1 cellular context compared by ENCODE assay signal in the genomic region with DNA sequence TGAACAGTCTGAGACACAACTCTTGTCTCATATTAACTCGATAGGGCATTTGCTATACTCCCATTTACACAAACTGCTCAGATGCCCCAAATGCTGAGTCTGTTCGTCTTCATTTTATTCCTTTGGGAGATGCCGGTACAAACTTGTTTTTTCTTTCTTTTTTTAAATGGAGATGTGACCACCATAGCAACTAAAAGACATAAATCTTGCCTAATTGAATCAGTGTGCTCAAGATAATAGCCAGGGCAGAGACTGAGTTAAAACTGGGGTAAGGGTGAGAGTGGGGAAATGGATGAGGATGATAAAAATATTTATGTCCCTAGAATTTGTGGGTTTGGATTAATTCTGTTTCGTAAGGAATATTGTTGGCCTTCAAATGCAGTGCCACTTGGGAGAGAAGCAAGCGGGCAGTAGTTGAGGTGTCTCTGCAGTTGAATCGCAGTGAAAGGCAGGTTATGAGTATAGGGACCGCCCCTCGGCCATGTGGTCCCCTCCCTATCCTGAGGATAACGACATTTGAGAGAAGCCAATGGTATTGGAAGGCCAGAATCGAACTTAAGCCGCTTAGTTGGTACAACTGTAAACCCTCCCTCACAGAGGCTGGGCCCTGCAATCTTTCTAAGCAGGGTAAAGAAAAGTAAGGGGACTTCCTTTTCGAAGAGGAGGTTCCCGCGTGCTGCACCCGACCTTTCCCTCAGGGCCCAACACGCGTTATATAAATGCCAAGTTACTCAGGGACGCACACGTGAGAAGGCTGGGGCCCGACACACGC.
A peak's percentile ranks its signal among the peaks of the same experiment; 100 is the strongest.
TF ChIP-seq lines count a peak whose summit lies in the region.

No MANE protein-coding gene starts in this region.

TF ChIP-seq in K562, 482 proteins besides CTCF, POLR2A, EP300 and RAD21 (continued from another document and continues in another):
- TF ChIP-seq, protein P1, sequence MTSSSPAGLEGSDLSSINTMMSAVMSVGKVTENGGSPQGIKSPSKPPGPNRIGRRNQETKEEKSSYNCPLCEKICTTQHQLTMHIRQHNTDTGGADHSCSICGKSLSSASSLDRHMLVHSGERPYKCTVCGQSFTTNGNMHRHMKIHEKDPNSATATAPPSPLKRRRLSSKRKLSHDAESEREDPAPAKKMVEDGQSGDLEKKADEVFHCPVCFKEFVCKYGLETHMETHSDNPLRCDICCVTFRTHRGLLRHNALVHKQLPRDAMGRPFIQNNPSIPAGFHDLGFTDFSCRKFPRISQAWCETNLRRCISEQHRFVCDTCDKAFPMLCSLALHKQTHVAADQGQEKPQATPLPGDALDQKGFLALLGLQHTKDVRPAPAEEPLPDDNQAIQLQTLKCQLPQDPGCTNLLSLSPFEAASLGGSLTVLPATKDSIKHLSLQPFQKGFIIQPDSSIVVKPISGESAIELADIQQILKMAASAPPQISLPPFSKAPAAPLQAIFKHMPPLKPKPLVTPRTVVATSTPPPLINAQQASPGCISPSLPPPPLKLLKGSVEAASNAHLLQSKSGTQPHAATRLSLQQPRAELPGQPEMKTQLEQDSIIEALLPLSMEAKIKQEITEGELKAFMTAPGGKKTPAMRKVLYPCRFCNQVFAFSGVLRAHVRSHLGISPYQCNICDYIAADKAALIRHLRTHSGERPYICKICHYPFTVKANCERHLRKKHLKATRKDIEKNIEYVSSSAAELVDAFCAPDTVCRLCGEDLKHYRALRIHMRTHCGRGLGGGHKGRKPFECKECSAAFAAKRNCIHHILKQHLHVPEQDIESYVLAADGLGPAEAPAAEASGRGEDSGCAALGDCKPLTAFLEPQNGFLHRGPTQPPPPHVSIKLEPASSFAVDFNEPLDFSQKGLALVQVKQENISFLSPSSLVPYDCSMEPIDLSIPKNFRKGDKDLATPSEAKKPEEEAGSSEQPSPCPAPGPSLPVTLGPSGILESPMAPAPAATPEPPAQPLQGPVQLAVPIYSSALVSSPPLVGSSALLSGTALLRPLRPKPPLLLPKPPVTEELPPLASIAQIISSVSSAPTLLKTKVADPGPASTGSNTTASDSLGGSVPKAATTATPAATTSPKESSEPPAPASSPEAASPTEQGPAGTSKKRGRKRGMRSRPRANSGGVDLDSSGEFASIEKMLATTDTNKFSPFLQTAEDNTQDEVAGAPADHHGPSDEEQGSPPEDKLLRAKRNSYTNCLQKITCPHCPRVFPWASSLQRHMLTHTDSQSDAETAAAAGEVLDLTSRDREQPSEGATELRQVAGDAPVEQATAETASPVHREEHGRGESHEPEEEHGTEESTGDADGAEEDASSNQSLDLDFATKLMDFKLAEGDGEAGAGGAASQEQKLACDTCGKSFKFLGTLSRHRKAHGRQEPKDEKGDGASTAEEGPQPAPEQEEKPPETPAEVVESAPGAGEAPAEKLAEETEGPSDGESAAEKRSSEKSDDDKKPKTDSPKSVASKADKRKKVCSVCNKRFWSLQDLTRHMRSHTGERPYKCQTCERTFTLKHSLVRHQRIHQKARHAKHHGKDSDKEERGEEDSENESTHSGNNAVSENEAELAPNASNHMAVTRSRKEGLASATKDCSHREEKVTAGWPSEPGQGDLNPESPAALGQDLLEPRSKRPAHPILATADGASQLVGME (CRISPR knock-in tag; IDR thresholded peaks at IDR 0.05): peak; percentile 62; the same call in 1 of the 2 replicates
- TF ChIP-seq, protein P2, sequence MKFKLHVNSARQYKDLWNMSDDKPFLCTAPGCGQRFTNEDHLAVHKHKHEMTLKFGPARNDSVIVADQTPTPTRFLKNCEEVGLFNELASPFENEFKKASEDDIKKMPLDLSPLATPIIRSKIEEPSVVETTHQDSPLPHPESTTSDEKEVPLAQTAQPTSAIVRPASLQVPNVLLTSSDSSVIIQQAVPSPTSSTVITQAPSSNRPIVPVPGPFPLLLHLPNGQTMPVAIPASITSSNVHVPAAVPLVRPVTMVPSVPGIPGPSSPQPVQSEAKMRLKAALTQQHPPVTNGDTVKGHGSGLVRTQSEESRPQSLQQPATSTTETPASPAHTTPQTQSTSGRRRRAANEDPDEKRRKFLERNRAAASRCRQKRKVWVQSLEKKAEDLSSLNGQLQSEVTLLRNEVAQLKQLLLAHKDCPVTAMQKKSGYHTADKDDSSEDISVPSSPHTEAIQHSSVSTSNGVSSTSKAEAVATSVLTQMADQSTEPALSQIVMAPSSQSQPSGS (CRISPR knock-in tag; IDR thresholded peaks at IDR 0.05): peak; percentile 95; the same call in 1 of the 2 replicates
- TF ChIP-seq NR1H2 (CRISPR knock-in tag; IDR thresholded peaks at IDR 0.05): peak; percentile 84; the same call in 1 of the 2 replicates
- no peak for TF ChIP-seq BRCA1 (IDR thresholded peaks at IDR 0.05)
- TF ChIP-seq BRCA1 (CRISPR knock-in tag; IDR thresholded peaks at IDR 0.05): peak; percentile 99
- TF ChIP-seq MXI1 (IDR thresholded peaks at IDR 0.05; ENCODE audit: low read depth, low read length): no peak
- TF ChIP-seq, protein P3, sequence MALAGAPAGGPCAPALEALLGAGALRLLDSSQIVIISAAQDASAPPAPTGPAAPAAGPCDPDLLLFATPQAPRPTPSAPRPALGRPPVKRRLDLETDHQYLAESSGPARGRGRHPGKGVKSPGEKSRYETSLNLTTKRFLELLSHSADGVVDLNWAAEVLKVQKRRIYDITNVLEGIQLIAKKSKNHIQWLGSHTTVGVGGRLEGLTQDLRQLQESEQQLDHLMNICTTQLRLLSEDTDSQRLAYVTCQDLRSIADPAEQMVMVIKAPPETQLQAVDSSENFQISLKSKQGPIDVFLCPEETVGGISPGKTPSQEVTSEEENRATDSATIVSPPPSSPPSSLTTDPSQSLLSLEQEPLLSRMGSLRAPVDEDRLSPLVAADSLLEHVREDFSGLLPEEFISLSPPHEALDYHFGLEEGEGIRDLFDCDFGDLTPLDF (CRISPR knock-in tag; IDR thresholded peaks at IDR 0.05): peak; percentile 99
- TF ChIP-seq, protein P4, sequence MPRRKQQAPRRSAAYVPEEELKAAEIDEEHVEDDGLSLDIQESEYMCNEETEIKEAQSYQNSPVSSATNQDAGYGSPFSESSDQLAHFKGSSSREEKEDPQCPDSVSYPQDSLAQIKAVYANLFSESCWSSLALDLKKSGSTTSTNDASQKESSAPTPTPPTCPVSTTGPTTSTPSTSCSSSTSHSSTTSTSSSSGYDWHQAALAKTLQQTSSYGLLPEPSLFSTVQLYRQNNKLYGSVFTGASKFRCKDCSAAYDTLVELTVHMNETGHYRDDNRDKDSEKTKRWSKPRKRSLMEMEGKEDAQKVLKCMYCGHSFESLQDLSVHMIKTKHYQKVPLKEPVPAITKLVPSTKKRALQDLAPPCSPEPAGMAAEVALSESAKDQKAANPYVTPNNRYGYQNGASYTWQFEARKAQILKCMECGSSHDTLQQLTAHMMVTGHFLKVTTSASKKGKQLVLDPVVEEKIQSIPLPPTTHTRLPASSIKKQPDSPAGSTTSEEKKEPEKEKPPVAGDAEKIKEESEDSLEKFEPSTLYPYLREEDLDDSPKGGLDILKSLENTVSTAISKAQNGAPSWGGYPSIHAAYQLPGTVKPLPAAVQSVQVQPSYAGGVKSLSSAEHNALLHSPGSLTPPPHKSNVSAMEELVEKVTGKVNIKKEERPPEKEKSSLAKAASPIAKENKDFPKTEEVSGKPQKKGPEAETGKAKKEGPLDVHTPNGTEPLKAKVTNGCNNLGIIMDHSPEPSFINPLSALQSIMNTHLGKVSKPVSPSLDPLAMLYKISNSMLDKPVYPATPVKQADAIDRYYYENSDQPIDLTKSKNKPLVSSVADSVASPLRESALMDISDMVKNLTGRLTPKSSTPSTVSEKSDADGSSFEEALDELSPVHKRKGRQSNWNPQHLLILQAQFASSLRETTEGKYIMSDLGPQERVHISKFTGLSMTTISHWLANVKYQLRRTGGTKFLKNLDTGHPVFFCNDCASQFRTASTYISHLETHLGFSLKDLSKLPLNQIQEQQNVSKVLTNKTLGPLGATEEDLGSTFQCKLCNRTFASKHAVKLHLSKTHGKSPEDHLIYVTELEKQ (CRISPR knock-in tag; IDR thresholded peaks at IDR 0.05): peak; percentile 77; the same call in 1 of the 2 replicates
- TF ChIP-seq, protein P5, sequence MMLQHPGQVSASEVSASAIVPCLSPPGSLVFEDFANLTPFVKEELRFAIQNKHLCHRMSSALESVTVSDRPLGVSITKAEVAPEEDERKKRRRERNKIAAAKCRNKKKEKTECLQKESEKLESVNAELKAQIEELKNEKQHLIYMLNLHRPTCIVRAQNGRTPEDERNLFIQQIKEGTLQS (IDR thresholded peaks at IDR 0.05): no peak
- TF ChIP-seq, protein P5 (CRISPR knock-in tag; conservative IDR thresholded peaks at IDR 0.05): peak; percentile 85
- no peak for TF ChIP-seq NONO (IDR thresholded peaks at IDR 0.05; ENCODE audit: low read depth in 2 of 2, low read length in 1 of 2)
- TF ChIP-seq, protein P6, sequence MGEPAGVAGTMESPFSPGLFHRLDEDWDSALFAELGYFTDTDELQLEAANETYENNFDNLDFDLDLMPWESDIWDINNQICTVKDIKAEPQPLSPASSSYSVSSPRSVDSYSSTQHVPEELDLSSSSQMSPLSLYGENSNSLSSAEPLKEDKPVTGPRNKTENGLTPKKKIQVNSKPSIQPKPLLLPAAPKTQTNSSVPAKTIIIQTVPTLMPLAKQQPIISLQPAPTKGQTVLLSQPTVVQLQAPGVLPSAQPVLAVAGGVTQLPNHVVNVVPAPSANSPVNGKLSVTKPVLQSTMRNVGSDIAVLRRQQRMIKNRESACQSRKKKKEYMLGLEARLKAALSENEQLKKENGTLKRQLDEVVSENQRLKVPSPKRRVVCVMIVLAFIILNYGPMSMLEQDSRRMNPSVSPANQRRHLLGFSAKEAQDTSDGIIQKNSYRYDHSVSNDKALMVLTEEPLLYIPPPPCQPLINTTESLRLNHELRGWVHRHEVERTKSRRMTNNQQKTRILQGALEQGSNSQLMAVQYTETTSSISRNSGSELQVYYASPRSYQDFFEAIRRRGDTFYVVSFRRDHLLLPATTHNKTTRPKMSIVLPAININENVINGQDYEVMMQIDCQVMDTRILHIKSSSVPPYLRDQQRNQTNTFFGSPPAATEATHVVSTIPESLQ (CRISPR knock-in tag; IDR thresholded peaks at IDR 0.05): 0 out of 2 replicates have a peak, but pooled peaks have one; percentile 90
- TF ChIP-seq L3MBTL2 (IDR thresholded peaks at IDR 0.05): peak; percentile 99
- TF ChIP-seq SNIP1 (IDR thresholded peaks at IDR 0.05; ENCODE audit: low read depth): peak; percentile 78; the same call in 1 of the 2 replicates
- TF ChIP-seq, protein P7, sequence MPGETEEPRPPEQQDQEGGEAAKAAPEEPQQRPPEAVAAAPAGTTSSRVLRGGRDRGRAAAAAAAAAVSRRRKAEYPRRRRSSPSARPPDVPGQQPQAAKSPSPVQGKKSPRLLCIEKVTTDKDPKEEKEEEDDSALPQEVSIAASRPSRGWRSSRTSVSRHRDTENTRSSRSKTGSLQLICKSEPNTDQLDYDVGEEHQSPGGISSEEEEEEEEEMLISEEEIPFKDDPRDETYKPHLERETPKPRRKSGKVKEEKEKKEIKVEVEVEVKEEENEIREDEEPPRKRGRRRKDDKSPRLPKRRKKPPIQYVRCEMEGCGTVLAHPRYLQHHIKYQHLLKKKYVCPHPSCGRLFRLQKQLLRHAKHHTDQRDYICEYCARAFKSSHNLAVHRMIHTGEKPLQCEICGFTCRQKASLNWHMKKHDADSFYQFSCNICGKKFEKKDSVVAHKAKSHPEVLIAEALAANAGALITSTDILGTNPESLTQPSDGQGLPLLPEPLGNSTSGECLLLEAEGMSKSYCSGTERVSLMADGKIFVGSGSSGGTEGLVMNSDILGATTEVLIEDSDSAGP (CRISPR knock-in tag; IDR thresholded peaks at IDR 0.05): peak; percentile 86
- TF ChIP-seq, protein P8, sequence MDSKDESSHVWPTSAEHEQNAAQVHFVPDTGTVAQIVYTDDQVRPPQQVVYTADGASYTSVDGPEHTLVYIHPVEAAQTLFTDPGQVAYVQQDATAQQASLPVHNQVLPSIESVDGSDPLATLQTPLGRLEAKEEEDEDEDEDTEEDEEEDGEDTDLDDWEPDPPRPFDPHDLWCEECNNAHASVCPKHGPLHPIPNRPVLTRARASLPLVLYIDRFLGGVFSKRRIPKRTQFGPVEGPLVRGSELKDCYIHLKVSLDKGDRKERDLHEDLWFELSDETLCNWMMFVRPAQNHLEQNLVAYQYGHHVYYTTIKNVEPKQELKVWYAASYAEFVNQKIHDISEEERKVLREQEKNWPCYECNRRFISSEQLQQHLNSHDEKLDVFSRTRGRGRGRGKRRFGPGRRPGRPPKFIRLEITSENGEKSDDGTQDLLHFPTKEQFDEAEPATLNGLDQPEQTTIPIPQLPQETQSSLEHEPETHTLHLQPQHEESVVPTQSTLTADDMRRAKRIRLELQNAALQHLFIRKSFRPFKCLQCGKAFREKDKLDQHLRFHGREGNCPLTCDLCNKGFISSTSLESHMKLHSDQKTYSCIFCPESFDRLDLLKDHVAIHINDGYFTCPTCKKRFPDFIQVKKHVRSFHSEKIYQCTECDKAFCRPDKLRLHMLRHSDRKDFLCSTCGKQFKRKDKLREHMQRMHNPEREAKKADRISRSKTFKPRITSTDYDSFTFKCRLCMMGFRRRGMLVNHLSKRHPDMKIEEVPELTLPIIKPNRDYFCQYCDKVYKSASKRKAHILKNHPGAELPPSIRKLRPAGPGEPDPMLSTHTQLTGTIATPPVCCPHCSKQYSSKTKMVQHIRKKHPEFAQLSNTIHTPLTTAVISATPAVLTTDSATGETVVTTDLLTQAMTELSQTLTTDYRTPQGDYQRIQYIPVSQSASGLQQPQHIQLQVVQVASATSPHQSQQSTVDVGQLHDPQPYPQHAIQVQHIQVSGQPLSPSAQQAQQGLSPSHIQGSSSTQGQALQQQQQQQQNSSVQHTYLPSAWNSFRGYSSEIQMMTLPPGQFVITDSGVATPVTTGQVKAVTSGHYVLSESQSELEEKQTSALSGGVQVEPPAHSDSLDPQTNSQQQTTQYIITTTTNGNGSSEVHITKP (IDR thresholded peaks at IDR 0.05; ENCODE audit: partially characterized antibody): peak; percentile 21
